7 cellular contexts compared by ENCODE assay signal in the genomic region with DNA sequence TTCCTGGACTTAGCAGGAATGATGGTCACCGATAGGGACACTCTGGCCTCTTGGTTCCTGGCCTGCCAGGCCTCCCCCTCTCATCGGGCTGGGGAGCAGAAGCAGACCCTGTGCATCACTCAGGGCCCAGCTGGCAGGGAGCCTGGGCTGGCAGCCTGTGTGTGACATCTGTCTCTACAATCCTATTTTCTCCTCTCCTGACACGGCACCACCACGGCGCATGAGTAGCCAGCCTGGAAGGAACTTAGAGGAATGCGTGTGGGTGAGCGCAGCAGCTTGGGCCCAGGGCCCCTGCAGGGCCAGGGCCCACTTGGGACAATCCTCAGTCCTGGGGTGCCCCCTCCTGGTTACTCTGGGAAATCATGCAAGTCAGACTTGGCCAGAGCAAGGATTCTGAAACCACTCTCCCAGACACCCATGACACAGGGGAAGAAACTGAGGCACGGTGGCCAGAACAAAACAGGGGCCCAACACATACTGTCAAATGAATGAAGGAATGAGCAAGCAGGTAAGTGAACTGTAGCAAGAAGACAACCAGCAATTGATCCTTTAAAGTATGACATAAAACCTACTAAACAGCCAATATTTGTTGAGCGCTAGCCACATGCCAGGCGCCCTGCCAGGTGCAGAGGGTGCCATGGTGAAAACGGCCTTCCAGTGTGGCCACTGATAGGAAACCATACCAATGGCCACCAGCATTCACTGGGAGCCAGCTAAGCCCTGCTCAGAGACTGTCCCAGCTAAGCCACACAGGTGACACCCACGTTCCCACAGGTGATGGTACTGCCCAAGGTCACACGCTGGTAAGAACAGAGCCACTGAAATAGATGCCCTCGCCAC. TPM values are rescaled to one million over a fixed set of nuclear protein-coding genes. Genes with fewer than 3 reads are reported as not detected.
DNase-seq lines count a peak whose midpoint lies in the region; ATAC-seq, FAIRE-seq and TF ChIP-seq lines count a peak whose summit lies in the region.

No MANE protein-coding gene starts in this region.

- POLR2A ChIA-PET in activated B cell treated with CpG ODN at 0.5 μM for 24 hours (lab: Charles Lee): interaction anchor here (1.5 kb wide), 1 partner anchor 169 kb away, joined by 10 read pairs; no protein-coding TSS in a partner anchor

- H3K27me3 Mint-ChIP-seq in activated B cell treated with CpG ODN at 0.5 μM for 24 hours: no peaks in the 10 kb centered on the region

- no peak for FAIRE-seq in bronchial epithelial cell (lab: Jason Lieb, UNC)

- no peak overlapping the region for H3K4me3 Mint-ChIP-seq in activated B cell treated with CpG ODN at 0.5 μM for 24 hours

- peaks cover 1% of the 10 kb centered on the region for H3K36me3 Mint-ChIP-seq in activated B cell treated with CpG ODN at 0.5 μM for 24 hours (ENCODE audit: low read depth)

- intact Hi-C loops in activated B cell treated with CpG ODN at 0.5 μM for 24 hours (cut with micrococcal nuclease): loop anchor here (1.0 to 5.0 kb wide), 5 partner anchors 46 to 258 kb away; no protein-coding TSS in a partner anchor

- H3K27me3 ChIP-seq in bronchial epithelial cell (ENCODE audit: control insufficient read depth, insufficient read depth, low read length): no peaks in the 10 kb centered on the region
- H3K27me3 ChIP-seq in kidney epithelial cell (ENCODE audit: control insufficient read depth, insufficient read depth, low read length): no peaks in the 10 kb centered on the region

- H3K4me1 Mint-ChIP-seq in activated B cell treated with CpG ODN at 0.5 μM for 24 hours: peaks cover 4% of the 10 kb centered on the region

- H3K9me3 Mint-ChIP-seq in activated B cell treated with CpG ODN at 0.5 μM for 24 hours: no peaks in the 10 kb centered on the region

- H3K4me3 ChIP-seq in GM12864 (ENCODE audit: low read depth, low read length): no peak overlapping the region
- no peak overlapping the region for H3K4me3 ChIP-seq in bronchial epithelial cell (ENCODE audit: low read depth, low read length)
- H3K4me3 ChIP-seq in kidney epithelial cell (ENCODE audit: low read depth, low read length): no peak overlapping the region

- TF ChIP-seq CTCF in GM12864 (IDR thresholded peaks at IDR 0.05; ENCODE audit: low read depth, low read length, missing control alignments): peak; percentile 84
- no peak for TF ChIP-seq CTCF in activated B cell treated with CpG ODN at 0.5 μM for 24 hours (IDR thresholded peaks at IDR 0.05)
- peak; percentile 81 for TF ChIP-seq CTCF in bronchial epithelial cell (IDR thresholded peaks at IDR 0.05; ENCODE audit: insufficient read depth, low read length, severe bottlenecking)
- peak; percentile 72 for TF ChIP-seq CTCF in kidney epithelial cell (IDR thresholded peaks at IDR 0.05; ENCODE audit: insufficient read depth, low read length, poor library complexity, severe bottlenecking)

- H3K36me3 ChIP-seq in bronchial epithelial cell (ENCODE audit: control insufficient read depth, insufficient read depth, low read length): no peaks in the 10 kb centered on the region
- no peaks in the 10 kb centered on the region for H3K36me3 ChIP-seq in kidney epithelial cell (ENCODE audit: control insufficient read depth, insufficient read depth, low read length)

- ATAC-seq in activated B cell treated with CpG ODN at 0.5 μM for 24 hours (ENCODE audit: low read depth) (peak; percentile 99), HG03460 (IDR thresholded peaks at IDR 0.05; ENCODE audit: unreplicated experiment) (no peak)

- CTCF ChIA-PET in activated B cell treated with CpG ODN at 0.5 μM for 24 hours (lab: Charles Lee): interaction anchor here (0.7 to 10.8 kb wide), 16 partner anchors 9 to 319 kb away, joined by 3 to 265 read pairs (median 5); partner anchors contain the start of genes GNAZ and RSPH14

- no peak overlapping the region for H3K27ac Mint-ChIP-seq in activated B cell treated with CpG ODN at 0.5 μM for 24 hours

- DNase-seq in GM12864 (ENCODE audit: low read depth) (no peak), NCI-H146 (lab: John Stamatoyannopoulos, UW) (peak; percentile 43), activated B cell treated with CpG ODN at 0.5 μM for 24 hours (peak; percentile 64), bronchial epithelial cell (ENCODE audit: low read depth) (peak; percentile 49), kidney epithelial cell (ENCODE audit: low read depth) (no peak)
- DNase-seq in stimulated activated CD4-positive, alpha-beta T cell treated with anti-CD3 and anti-CD28 coated beads, Interleukin-1b, Interleukin-23, amount 100 ng/mL, for 24 hours (ENCODE audit: low read depth in 4 of 4, low spot score in 1 of 4): peak; percentile 54 to 65 (median 58)

RNA-seq across cellular contexts. Expression of gene RSPH14, which starts 13.3 kb away (rescaled TPM):
- total RNA-seq in activated B cell treated with CpG ODN at 0.5 μM for 24 hours: not detected in 2 replicates
- total RNA-seq in bronchial epithelial cell: not detected in 2 replicates
- total RNA-seq in kidney epithelial cell: 0.67 and 1.8 TPM in 2 replicates

RNA-seq across cellular contexts. Expression of gene RAB36, which starts 16.8 kb away (rescaled TPM):
- total RNA-seq in activated B cell treated with CpG ODN at 0.5 μM for 24 hours (1.7 and 2.1 TPM in 2 replicates), bronchial epithelial cell (0.26 and 0.77 TPM in 2 replicates), kidney epithelial cell (5.7 and 6.4 TPM in 2 replicates)

RNA-seq across cellular contexts. Expression of gene BCR, which starts 51.8 kb away (rescaled TPM):
- total RNA-seq in activated B cell treated with CpG ODN at 0.5 μM for 24 hours (20.9 and 23.8 TPM in 2 replicates), bronchial epithelial cell (114 and 118 TPM in 2 replicates), kidney epithelial cell (42.5 and 44.2 TPM in 2 replicates)

RNA-seq across cellular contexts. Expression of gene GNAZ, which starts 58.2 kb away (rescaled TPM):
- 9.3 and 12.2 TPM in 2 replicates for total RNA-seq in activated B cell treated with CpG ODN at 0.5 μM for 24 hours
- under 0.01 TPM in 2 replicates for total RNA-seq in bronchial epithelial cell
- 8.0 and 9.2 TPM in 2 replicates for total RNA-seq in kidney epithelial cell

Comparison
In these comparisons a context has a peak if more than half of its experiments do, and no peak if none do; other contexts are left out.
1. DNase-seq: peak in NCI-H146 (single experiment), activated B cell treated with CpG ODN at 0.5 μM for 24 hours (single experiment), bronchial epithelial cell (single experiment) and stimulated activated CD4-positive, alpha-beta T cell treated with anti-CD3 and anti-CD28 coated beads, Interleukin-1b, Interleukin-23, amount 100 ng/mL, for 24 hours (4 of 4); none in GM12864 (single experiment) and kidney epithelial cell (single experiment).